ENCODE assay signal across 11 cellular contexts in genomic region chrX:28659269-28659668, GRCh38.
A peak's percentile ranks its signal among the peaks of the same experiment; 100 is the strongest.
DNase-seq lines count a peak whose midpoint lies in the region; ATAC-seq, FAIRE-seq and TF ChIP-seq lines count a peak whose summit lies in the region.
"Had no signal": no experiment of that assay in that cellular context is flagged by ENCODE, and none has a peak within 500 bp of the region (broad histone marks: within the 10 kb centered on the region; RNA-seq: fewer than 3 reads in every experiment).

No MANE protein-coding gene starts in this region.

- no peaks in the 10 kb centered on the region for H3K36me3 ChIP-seq in breast epithelium
- no peaks in the 10 kb centered on the region for H3K36me3 ChIP-seq in MM.1S (replicated peaks; ENCODE audit: insufficient read depth, low read length)
- H3K36me3 ChIP-seq in smooth muscle cell (ENCODE audit: low read depth): no peaks in the 10 kb centered on the region
- H3K36me3 ChIP-seq: BLaER1, upper lobe of right lung had no signal

- H3K9me3 ChIP-seq in breast epithelium: peaks cover 5 to 9% of the 10 kb centered on the region in 2 donors
- H3K9me3 ChIP-seq in MM.1S (replicated peaks; ENCODE audit: insufficient read depth, low read length): no peaks in the 10 kb centered on the region
- H3K9me3 ChIP-seq in smooth muscle cell (replicated peaks; ENCODE audit: low read depth): peaks cover 3% of the 10 kb centered on the region
- H3K9me3 ChIP-seq: BLaER1, upper lobe of right lung had no signal

- intact Hi-C loops in MCF 10A (cut with micrococcal nuclease) (no loop called here), breast epithelium (cut with DNase I; ENCODE audit: low total_unique reads) (no loop called here)

- no peak overlapping the region for H3K27ac Mint-ChIP-seq in MCF 10A (ENCODE audit: low read depth, unreplicated experiment)
- no peak overlapping the region for H3K27ac Mint-ChIP-seq in chondrocyte (ENCODE audit: unreplicated experiment)

- H2AFZ ChIP-seq in MM.1S (ENCODE audit: low read length): no peak overlapping the region
- H2AFZ ChIP-seq in smooth muscle cell (ENCODE audit: low read depth): no peak overlapping the region

- H3K4me2 ChIP-seq in MM.1S (ENCODE audit: low read depth, low read length) (no peak overlapping the region), smooth muscle cell (no peak overlapping the region)
- H3K4me2 ChIP-seq: BLaER1 had no signal

- no peaks in the 10 kb centered on the region for H3F3A ChIP-seq in MM.1S (ENCODE audit: insufficient read depth, low read length)
- no peaks in the 10 kb centered on the region for H3F3A ChIP-seq in smooth muscle cell (ENCODE audit: low read depth)

- H3K79me2 ChIP-seq in MM.1S (ENCODE audit: low read length) (no peaks in the 10 kb centered on the region), smooth muscle cell (ENCODE audit: low read depth) (no peaks in the 10 kb centered on the region)

- H3K27me3 ChIP-seq in breast epithelium (no peaks in the 10 kb centered on the region), MM.1S (replicated peaks; ENCODE audit: insufficient read depth, low read length) (no peaks in the 10 kb centered on the region), smooth muscle cell (ENCODE audit: low read depth) (no peaks in the 10 kb centered on the region)
- H3K27me3 ChIP-seq: BLaER1, upper lobe of right lung had no signal

- H3K27ac ChIP-seq in breast epithelium (no peak overlapping the region), MM.1S (ENCODE audit: low read length) (no peak overlapping the region), smooth muscle cell (ENCODE audit: low read depth) (no peak overlapping the region)
- H3K27ac ChIP-seq: BLaER1, upper lobe of right lung had no signal

- H3K4me3 Mint-ChIP-seq in MCF 10A (ENCODE audit: unreplicated experiment) (no peak overlapping the region), chondrocyte (ENCODE audit: unreplicated experiment) (no peak overlapping the region)

- ATAC-seq in HG03108 (IDR thresholded peaks at IDR 0.05; ENCODE audit: unreplicated experiment): no peak
- ATAC-seq: upper lobe of right lung had no signal

- peaks cover 9% of the 10 kb centered on the region for H3K9me3 Mint-ChIP-seq in MCF 10A (ENCODE audit: unreplicated experiment)
- peaks cover 16% of the 10 kb centered on the region for H3K9me3 Mint-ChIP-seq in chondrocyte (ENCODE audit: low read depth)

- WGBS in smooth muscle cell (ENCODE audit: low lambda C conversion rate): 90% methylated on average over 23 of the region's 23 CpGs

- H3K4me3 ChIP-seq in breast epithelium (no peak overlapping the region), MM.1S (ENCODE audit: low read length) (no peak overlapping the region), smooth muscle cell (no peak overlapping the region)
- H3K4me3 ChIP-seq: BLaER1, lung, upper lobe of right lung had no signal

- no peaks in the 10 kb centered on the region for H3K27me3 Mint-ChIP-seq in MCF 10A (ENCODE audit: insufficient read depth, unreplicated experiment)
- no peaks in the 10 kb centered on the region for H3K27me3 Mint-ChIP-seq in chondrocyte (ENCODE audit: low read depth)

- BruUV-seq in MCF 10A (replicated peaks; lab: Mats Ljungman, UMichigan): no TSS peak

- CTCF ChIA-PET in MCF 10A (lab: Yijun Ruan, JAX): interaction anchor here (0.8 to 0.9 kb wide), 2 partner anchors 15 to 200 kb away, joined by 3 read pairs; no protein-coding TSS in a partner anchor

- no peak for TF ChIP-seq POLR2A in breast epithelium (IDR thresholded peaks at IDR 0.05)

- no peak for DNase-seq in MCF 10A (ENCODE audit: unreplicated experiment)
- no peak for DNase-seq in breast epithelium (ENCODE audit: low spot score in 2 of 2)
- DNase-seq in MM.1S: no peak
- DNase-seq in chondrocyte (ENCODE audit: low spot score): no peak
- no peak for DNase-seq in smooth muscle cell (lab: John Stamatoyannopoulos, UW; ENCODE audit: unreplicated experiment)
- no peak for DNase-seq in HT-29 (ENCODE audit: low spot score)
- no peak for DNase-seq in D721Med (ENCODE audit: insufficient read length, low spot score)
- DNase-seq: upper lobe of right lung had no signal

- H3K9ac ChIP-seq in MM.1S (ENCODE audit: low read length) (no peak overlapping the region), smooth muscle cell (ENCODE audit: low read depth) (no peak overlapping the region)
- H3K9ac ChIP-seq: BLaER1 had no signal

- no peak for FAIRE-seq in D721Med (lab: Jason Lieb, UNC)

- H3K9me2 ChIP-seq in MM.1S (replicated peaks; ENCODE audit: insufficient read depth, low read length): no peaks in the 10 kb centered on the region

- H3K4me1 ChIP-seq in breast epithelium: no peaks in the 10 kb centered on the region
- no peaks in the 10 kb centered on the region for H3K4me1 ChIP-seq in MM.1S (ENCODE audit: low read length)
- no peaks in the 10 kb centered on the region for H3K4me1 ChIP-seq in smooth muscle cell (ENCODE audit: low read depth)
- H3K4me1 ChIP-seq: BLaER1, upper lobe of right lung had no signal

- H4K20me1 ChIP-seq in MM.1S (ENCODE audit: insufficient read depth, low read length): no peaks in the 10 kb centered on the region
- H4K20me1 ChIP-seq in smooth muscle cell (ENCODE audit: low read depth): no peaks in the 10 kb centered on the region
- H4K20me1 ChIP-seq: BLaER1 had no signal

- H3K4me1 Mint-ChIP-seq in MCF 10A (ENCODE audit: insufficient read depth, unreplicated experiment) (no peaks in the 10 kb centered on the region), chondrocyte (ENCODE audit: low read depth) (no peaks in the 10 kb centered on the region)

- peak; percentile 29 for TF ChIP-seq CTCF in MCF 10A (IDR thresholded peaks at IDR 0.05; ENCODE audit: unreplicated experiment)
- TF ChIP-seq CTCF in breast epithelium (IDR thresholded peaks at IDR 0.05): no peak
- 0 out of 2 replicates have a peak, but pooled peaks have one; percentile 29 for TF ChIP-seq CTCF in MM.1S (IDR thresholded peaks at IDR 0.05; ENCODE audit: low read length)
- TF ChIP-seq CTCF in chondrocyte (IDR thresholded peaks at IDR 0.05): peak; percentile 32
- peak; percentile 31 for TF ChIP-seq CTCF in smooth muscle cell (IDR thresholded peaks at IDR 0.05; ENCODE audit: borderline replicate concordance, insufficient read depth, poor library complexity, severe bottlenecking)
- TF ChIP-seq CTCF in D721Med (IDR thresholded peaks at IDR 0.05; ENCODE audit: insufficient read depth, missing control alignments): no peak

- POLR2A ChIA-PET in MCF 10A (lab: Yijun Ruan, JAX): no interaction called here

- H3K36me3 Mint-ChIP-seq in MCF 10A (ENCODE audit: insufficient read depth, unreplicated experiment) (no peaks in the 10 kb centered on the region), chondrocyte (ENCODE audit: low read depth) (no peaks in the 10 kb centered on the region)

Comparison
In these comparisons a context has a peak if more than half of its experiments do, and no peak if none do; other contexts are left out.
1. CTCF ChIP-seq: peak in MCF 10A (single experiment), MM.1S (single experiment), chondrocyte (single experiment) and smooth muscle cell (single experiment); none in breast epithelium (0 of 3) and D721Med (single experiment).